Comparison of ENCODE assay signal across 1 cellular context in the genomic region with DNA sequence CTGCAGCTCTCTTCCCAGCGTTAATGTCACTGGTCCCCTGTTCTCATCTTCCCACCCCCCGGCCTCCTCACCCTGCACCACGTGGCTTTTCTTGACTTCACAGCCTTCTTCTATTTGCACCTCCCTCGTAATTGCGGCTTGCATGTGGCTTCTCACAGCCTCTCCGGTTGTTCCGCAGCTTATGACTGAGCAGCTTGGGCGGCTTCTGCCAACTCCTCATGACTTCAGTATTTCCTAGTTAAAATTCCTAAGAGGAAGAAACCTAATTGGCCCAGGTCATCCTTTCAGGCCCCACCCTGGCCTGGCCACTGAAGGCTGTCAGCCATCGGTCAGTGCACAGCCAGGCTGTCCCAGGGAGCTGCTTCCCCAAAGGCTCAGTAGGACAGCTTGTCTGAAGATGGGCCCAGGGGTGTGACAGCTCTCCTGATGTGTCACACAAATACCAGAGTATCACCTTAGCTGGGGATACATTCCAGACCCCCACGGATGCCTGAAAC.
TF ChIP-seq lines count a peak whose summit lies in the region.

No MANE protein-coding gene starts in this region.

TF ChIP-seq in HepG2, 621 proteins besides CTCF, POLR2A, EP300 and RAD21:
- TF ChIP-seq KLF16 (CRISPR knock-in tag; IDR thresholded peaks at IDR 0.05): no peak
- no peak for TF ChIP-seq RAD51 (IDR thresholded peaks at IDR 0.05; ENCODE audit: borderline replicate concordance)
- TF ChIP-seq, protein P1, sequence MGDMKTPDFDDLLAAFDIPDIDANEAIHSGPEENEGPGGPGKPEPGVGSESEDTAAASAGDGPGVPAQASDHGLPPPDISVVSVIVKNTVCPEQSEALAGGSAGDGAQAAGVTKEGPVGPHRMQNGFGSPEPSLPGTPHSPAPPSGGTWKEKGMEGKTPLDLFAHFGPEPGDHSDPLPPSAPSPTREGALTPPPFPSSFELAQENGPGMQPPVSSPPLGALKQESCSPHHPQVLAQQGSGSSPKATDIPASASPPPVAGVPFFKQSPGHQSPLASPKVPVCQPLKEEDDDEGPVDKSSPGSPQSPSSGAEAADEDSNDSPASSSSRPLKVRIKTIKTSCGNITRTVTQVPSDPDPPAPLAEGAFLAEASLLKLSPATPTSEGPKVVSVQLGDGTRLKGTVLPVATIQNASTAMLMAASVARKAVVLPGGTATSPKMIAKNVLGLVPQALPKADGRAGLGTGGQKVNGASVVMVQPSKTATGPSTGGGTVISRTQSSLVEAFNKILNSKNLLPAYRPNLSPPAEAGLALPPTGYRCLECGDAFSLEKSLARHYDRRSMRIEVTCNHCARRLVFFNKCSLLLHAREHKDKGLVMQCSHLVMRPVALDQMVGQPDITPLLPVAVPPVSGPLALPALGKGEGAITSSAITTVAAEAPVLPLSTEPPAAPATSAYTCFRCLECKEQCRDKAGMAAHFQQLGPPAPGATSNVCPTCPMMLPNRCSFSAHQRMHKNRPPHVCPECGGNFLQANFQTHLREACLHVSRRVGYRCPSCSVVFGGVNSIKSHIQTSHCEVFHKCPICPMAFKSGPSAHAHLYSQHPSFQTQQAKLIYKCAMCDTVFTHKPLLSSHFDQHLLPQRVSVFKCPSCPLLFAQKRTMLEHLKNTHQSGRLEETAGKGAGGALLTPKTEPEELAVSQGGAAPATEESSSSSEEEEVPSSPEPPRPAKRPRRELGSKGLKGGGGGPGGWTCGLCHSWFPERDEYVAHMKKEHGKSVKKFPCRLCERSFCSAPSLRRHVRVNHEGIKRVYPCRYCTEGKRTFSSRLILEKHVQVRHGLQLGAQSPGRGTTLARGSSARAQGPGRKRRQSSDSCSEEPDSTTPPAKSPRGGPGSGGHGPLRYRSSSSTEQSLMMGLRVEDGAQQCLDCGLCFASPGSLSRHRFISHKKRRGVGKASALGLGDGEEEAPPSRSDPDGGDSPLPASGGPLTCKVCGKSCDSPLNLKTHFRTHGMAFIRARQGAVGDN (CRISPR knock-in tag; IDR thresholded peaks at IDR 0.05): peak; percentile 29; the same call in 1 of the 2 replicates
- TF ChIP-seq, protein P2, sequence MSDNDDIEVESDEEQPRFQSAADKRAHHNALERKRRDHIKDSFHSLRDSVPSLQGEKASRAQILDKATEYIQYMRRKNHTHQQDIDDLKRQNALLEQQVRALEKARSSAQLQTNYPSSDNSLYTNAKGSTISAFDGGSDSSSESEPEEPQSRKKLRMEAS (IDR thresholded peaks at IDR 0.05): 0 out of 2 replicates have a peak, but pooled peaks have one; percentile 30
- no peak for TF ChIP-seq DR1 (CRISPR knock-in tag; IDR thresholded peaks at IDR 0.05)
- no peak for TF ChIP-seq POGZ (CRISPR knock-in tag; IDR thresholded peaks at IDR 0.05)
- no peak for TF ChIP-seq ATF7-NPFF (CRISPR knock-in tag; IDR thresholded peaks at IDR 0.05; ENCODE audit: low read depth)
- TF ChIP-seq ETV5 (CRISPR knock-in tag; IDR thresholded peaks at IDR 0.05; ENCODE audit: borderline replicate concordance): no peak
- TF ChIP-seq, protein P3, sequence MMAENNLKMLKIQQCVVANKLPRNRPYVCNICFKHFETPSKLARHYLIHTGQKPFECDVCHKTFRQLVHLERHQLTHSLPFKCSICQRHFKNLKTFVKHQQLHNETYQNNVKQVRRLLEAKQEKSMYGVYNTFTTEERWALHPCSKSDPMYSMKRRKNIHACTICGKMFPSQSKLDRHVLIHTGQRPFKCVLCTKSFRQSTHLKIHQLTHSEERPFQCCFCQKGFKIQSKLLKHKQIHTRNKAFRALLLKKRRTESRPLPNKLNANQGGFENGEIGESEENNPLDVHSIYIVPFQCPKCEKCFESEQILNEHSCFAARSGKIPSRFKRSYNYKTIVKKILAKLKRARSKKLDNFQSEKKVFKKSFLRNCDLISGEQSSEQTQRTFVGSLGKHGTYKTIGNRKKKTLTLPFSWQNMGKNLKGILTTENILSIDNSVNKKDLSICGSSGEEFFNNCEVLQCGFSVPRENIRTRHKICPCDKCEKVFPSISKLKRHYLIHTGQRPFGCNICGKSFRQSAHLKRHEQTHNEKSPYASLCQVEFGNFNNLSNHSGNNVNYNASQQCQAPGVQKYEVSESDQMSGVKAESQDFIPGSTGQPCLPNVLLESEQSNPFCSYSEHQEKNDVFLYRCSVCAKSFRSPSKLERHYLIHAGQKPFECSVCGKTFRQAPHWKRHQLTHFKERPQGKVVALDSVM (CRISPR knock-in tag; IDR thresholded peaks at IDR 0.05): no peak
- no peak for TF ChIP-seq ZNF430 (CRISPR knock-in tag; IDR thresholded peaks at IDR 0.05)
- 0 out of 2 replicates have a peak, but pooled peaks have one; percentile 24 for TF ChIP-seq SAP130 (CRISPR knock-in tag; IDR thresholded peaks at IDR 0.05; ENCODE audit: low read depth)
- TF ChIP-seq ZNF10 (CRISPR knock-in tag; IDR thresholded peaks at IDR 0.05; ENCODE audit: borderline replicate concordance, low read depth): no peak
- TF ChIP-seq NFIB (CRISPR knock-in tag; IDR thresholded peaks at IDR 0.05; ENCODE audit: borderline replicate concordance): no peak
- TF ChIP-seq HDAC6 (IDR thresholded peaks at IDR 0.05; ENCODE audit: low read depth, low read length): no peak
- TF ChIP-seq, protein P4, sequence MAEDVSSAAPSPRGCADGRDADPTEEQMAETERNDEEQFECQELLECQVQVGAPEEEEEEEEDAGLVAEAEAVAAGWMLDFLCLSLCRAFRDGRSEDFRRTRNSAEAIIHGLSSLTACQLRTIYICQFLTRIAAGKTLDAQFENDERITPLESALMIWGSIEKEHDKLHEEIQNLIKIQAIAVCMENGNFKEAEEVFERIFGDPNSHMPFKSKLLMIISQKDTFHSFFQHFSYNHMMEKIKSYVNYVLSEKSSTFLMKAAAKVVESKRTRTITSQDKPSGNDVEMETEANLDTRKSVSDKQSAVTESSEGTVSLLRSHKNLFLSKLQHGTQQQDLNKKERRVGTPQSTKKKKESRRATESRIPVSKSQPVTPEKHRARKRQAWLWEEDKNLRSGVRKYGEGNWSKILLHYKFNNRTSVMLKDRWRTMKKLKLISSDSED (CRISPR knock-in tag; IDR thresholded peaks at IDR 0.05): no peak
- no peak for TF ChIP-seq ZNF713 (CRISPR knock-in tag; IDR thresholded peaks at IDR 0.05)
- no peak for TF ChIP-seq SRSF1 (optimal IDR thresholded peaks at IDR 0.05; ENCODE audit: low read depth, low read length)
- TF ChIP-seq ZNF20 (CRISPR knock-in tag; IDR thresholded peaks at IDR 0.05): no peak
- TF ChIP-seq ZNF260 (CRISPR knock-in tag; IDR thresholded peaks at IDR 0.05; ENCODE audit: borderline replicate concordance, low read depth): no peak
- no peak for TF ChIP-seq GFI1 (CRISPR knock-in tag; IDR thresholded peaks at IDR 0.05; ENCODE audit: borderline replicate concordance)
- TF ChIP-seq, protein P5, sequence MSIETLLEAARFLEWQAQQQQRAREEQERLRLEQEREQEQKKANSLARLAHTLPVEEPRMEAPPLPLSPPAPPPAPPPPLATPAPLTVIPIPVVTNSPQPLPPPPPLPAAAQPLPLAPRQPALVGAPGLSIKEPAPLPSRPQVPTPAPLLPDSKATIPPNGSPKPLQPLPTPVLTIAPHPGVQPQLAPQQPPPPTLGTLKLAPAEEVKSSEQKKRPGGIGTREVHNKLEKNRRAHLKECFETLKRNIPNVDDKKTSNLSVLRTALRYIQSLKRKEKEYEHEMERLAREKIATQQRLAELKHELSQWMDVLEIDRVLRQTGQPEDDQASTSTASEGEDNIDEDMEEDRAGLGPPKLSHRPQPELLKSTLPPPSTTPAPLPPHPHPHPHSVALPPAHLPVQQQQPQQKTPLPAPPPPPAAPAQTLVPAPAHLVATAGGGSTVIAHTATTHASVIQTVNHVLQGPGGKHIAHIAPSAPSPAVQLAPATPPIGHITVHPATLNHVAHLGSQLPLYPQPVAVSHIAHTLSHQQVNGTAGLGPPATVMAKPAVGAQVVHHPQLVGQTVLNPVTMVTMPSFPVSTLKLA (IDR thresholded peaks at IDR 0.05): peak; percentile 36; the same call in 1 of the 2 replicates
- TF ChIP-seq SP1 (IDR thresholded peaks at IDR 0.05): no peak
- no peak for TF ChIP-seq SP1 (CRISPR knock-in tag; IDR thresholded peaks at IDR 0.05)
- TF ChIP-seq ZNF780A (CRISPR knock-in tag; IDR thresholded peaks at IDR 0.05): no peak
- TF ChIP-seq, protein P6, sequence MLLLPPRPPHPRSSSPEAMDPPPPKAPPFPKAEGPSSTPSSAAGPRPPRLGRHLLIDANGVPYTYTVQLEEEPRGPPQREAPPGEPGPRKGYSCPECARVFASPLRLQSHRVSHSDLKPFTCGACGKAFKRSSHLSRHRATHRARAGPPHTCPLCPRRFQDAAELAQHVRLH (CRISPR knock-in tag; IDR thresholded peaks at IDR 0.05; ENCODE audit: borderline replicate concordance, low read depth): no peak
